ENCODE assay signal across 33 cellular contexts in genomic region chr1:78630600-78630999, GRCh38. TPM values are rescaled to one million over a fixed set of nuclear protein-coding genes. Genes with fewer than 3 reads are reported as not detected.
"Had no signal": no experiment of that assay in that cellular context is flagged by ENCODE, and none has a peak within 500 bp of the region (broad histone marks: within the 10 kb centered on the region; RNA-seq: fewer than 3 reads in every experiment).

No MANE protein-coding gene starts in this region.

- DNase-seq: activated effector memory CD4-positive, alpha-beta T cell treated with anti-CD3 and anti-CD28 coated beads, Interleukin-2, amount 50 U/mL, for 16 hours; activated effector memory CD4-positive, alpha-beta T cell treated with Interleukin-2 at 50 U/mL for 16 hours; activated gamma-delta T cell; activated gamma-delta T cell treated with Interleukin-2 at 50 U/mL for 16 hours; activated naive CD4-positive, alpha-beta T cell; activated naive CD4-positive, alpha-beta T cell treated with anti-CD3 and anti-CD28 coated beads for 36 hours; activated naive CD4-positive, alpha-beta T cell treated with anti-CD3 and anti-CD28 coated beads, Interleukin-2, amount 10 ng/mL, durations not matched to agents 7 days and 5 days; activated naive CD4-positive, alpha-beta T cell treated with anti-CD3 and anti-CD28 coated beads, Interleukin-2, amount 50 U/mL, for 16 hours; activated naive CD4-positive, alpha-beta T cell treated with Interleukin-2 at 50 U/mL for 16 hours; activated naive CD8-positive, alpha-beta T cell treated with anti-CD3 and anti-CD28 coated beads for 36 hours; activated naive CD8-positive, alpha-beta T cell treated with anti-CD3 and anti-CD28 coated beads, Interleukin-2, amount 10 ng/mL, durations not matched to agents 7 days and 5 days; activated naive CD8-positive, alpha-beta T cell treated with anti-CD3 and anti-CD28 coated beads, Interleukin-2, amount 50 U/mL, for 24 hours; activated T-cell treated with anti-CD3 and anti-CD28 coated beads, Interleukin-2, amount 50 U/mL, for 24 hours; activated T-cell treated with anti-CD3 and anti-CD28 coated beads, Interleukin-2, amount 50 U/mL, for 4 hours; activated T-cell treated with anti-CD3 and anti-CD28 coated beads, Interleukin-2, amount 50 U/mL, for 48 hours; activated T-cell treated with anti-CD3 and anti-CD28 coated beads, Interleukin-2, amount 50 U/mL, for 72 hours; adrenal gland; amniotic stem cell; amygdala; anterior cingulate cortex; aorta; body of pancreas; brain microvascular endothelial cell; caudate nucleus; central memory CD4-positive, alpha-beta T cell; cerebellar nuclear complex had no signal

- H3K36me3 ChIP-seq: adrenal gland, ascending aorta, brain microvascular endothelial cell, breast epithelium, cardiac muscle cell had no signal

- ATAC-seq: activated naive CD4-positive, alpha-beta T cell treated with anti-CD3 and anti-CD28 coated beads, Interleukin-2, amount 50 U/mL, for 72 hours; activated naive CD8-positive, alpha-beta T cell treated with anti-CD3 and anti-CD28 coated beads, Interleukin-2, amount 50 U/mL, for 24 hours; activated T-cell treated with anti-CD3 and anti-CD28 coated beads, Interleukin-2, amount 50 U/mL, for 4 hours; activated T-cell treated with anti-CD3 and anti-CD28 coated beads, Interleukin-2, amount 50 U/mL, for 72 hours; activated T-helper 17 cell treated with anti-CD3 and anti-CD28 coated beads, Interleukin-2, amount 50 U/mL, for 72 hours; body of pancreas had no signal

- H3K27ac ChIP-seq: adrenal gland, ascending aorta, body of pancreas, brain microvascular endothelial cell, breast epithelium, cardiac muscle cell had no signal

- H3K4me1 ChIP-seq: adrenal gland, ascending aorta, body of pancreas, breast epithelium had no signal

- H3K27me3 ChIP-seq: adrenal gland, ascending aorta, body of pancreas, brain microvascular endothelial cell, breast epithelium, cardiac muscle cell had no signal

- H3K4me3 ChIP-seq: adrenal gland, ascending aorta, body of pancreas, breast epithelium, cardiac muscle cell had no signal

- FAIRE-seq: astrocyte, bronchial epithelial cell had no signal

- H3K9me3 ChIP-seq: adrenal gland, ascending aorta, body of pancreas, breast epithelium had no signal

RNA-seq across cellular contexts. Expression of gene IFI44L, which starts 10.4 kb away (rescaled TPM):
- total RNA-seq: bronchial epithelial cell had no signal
- polyA plus RNA-seq: cardiac muscle cell had no signal

RNA-seq across cellular contexts. Expression of gene IFI44, which starts 19.0 kb away (rescaled TPM):
- total RNA-seq: cardiac muscle cell had no signal
- polyA plus RNA-seq: cardiac muscle cell had no signal
